Comparison of ENCODE assay signal across 1 cellular context in the genomic region with DNA sequence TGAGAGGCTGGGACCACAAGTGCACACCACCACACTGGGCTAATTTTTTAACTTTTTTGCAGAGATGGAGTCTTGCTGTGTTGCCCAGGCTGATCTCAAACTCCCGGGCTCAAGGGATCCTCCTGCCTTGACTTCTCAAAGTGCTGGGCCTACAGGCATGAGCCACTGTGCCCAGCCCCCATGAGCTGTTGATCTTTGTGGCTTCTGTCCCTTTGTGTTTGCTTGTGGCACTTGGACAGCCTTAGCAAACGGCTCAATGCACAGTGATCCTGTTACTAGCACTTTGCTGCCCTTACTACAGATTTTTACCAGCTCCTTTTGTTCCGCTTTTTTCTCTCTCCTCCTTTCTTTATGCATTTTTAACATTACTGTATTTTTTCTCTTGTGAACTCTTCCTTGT.
TF ChIP-seq lines count a peak whose summit lies in the region.

No MANE protein-coding gene starts in this region.

TF ChIP-seq in HepG2, 621 proteins besides CTCF, POLR2A, EP300 and RAD21 (continued from another document):
- 0 out of 2 replicates have a peak, but pooled peaks have one; percentile 41 for TF ChIP-seq ZNF281 (CRISPR knock-in tag; IDR thresholded peaks at IDR 0.05; ENCODE audit: borderline replicate concordance)
- TF ChIP-seq NPAS2 (CRISPR knock-in tag; IDR thresholded peaks at IDR 0.05; ENCODE audit: borderline replicate concordance), result no peak
- no peak for TF ChIP-seq SMARCC2 (IDR thresholded peaks at IDR 0.05)
- no peak for TF ChIP-seq TOE1 (CRISPR knock-in tag; IDR thresholded peaks at IDR 0.05)
- peak; percentile 66; the same call in 1 of the 2 replicates for TF ChIP-seq ZNF121 (CRISPR knock-in tag; IDR thresholded peaks at IDR 0.05)
- TF ChIP-seq, protein P1, sequence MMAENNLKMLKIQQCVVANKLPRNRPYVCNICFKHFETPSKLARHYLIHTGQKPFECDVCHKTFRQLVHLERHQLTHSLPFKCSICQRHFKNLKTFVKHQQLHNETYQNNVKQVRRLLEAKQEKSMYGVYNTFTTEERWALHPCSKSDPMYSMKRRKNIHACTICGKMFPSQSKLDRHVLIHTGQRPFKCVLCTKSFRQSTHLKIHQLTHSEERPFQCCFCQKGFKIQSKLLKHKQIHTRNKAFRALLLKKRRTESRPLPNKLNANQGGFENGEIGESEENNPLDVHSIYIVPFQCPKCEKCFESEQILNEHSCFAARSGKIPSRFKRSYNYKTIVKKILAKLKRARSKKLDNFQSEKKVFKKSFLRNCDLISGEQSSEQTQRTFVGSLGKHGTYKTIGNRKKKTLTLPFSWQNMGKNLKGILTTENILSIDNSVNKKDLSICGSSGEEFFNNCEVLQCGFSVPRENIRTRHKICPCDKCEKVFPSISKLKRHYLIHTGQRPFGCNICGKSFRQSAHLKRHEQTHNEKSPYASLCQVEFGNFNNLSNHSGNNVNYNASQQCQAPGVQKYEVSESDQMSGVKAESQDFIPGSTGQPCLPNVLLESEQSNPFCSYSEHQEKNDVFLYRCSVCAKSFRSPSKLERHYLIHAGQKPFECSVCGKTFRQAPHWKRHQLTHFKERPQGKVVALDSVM (CRISPR knock-in tag; IDR thresholded peaks at IDR 0.05), result peak; percentile 45; the same call in 1 of the 2 replicates
- TF ChIP-seq, protein P2, sequence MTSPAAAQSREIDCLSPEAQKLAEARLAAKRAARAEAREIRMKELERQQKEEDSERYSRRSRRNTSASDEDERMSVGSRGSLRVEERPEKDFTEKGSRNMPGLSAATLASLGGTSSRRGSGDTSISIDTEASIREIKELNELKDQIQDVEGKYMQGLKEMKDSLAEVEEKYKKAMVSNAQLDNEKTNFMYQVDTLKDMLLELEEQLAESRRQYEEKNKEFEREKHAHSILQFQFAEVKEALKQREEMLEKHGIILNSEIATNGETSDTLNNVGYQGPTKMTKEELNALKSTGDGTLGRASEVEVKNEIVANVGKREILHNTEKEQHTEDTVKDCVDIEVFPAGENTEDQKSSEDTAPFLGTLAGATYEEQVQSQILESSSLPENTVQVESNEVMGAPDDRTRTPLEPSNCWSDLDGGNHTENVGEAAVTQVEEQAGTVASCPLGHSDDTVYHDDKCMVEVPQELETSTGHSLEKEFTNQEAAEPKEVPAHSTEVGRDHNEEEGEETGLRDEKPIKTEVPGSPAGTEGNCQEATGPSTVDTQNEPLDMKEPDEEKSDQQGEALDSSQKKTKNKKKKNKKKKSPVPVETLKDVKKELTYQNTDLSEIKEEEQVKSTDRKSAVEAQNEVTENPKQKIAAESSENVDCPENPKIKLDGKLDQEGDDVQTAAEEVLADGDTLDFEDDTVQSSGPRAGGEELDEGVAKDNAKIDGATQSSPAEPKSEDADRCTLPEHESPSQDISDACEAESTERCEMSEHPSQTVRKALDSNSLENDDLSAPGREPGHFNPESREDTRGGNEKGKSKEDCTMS (CRISPR knock-in tag; conservative IDR thresholded peaks at IDR 0.05), result no peak
- TF ChIP-seq HOXD1 (CRISPR knock-in tag; IDR thresholded peaks at IDR 0.05), result no peak
- peak; percentile 19; the same call in 1 of the 2 replicates for TF ChIP-seq HNF4A (CRISPR knock-in tag; IDR thresholded peaks at IDR 0.05)
- no peak for TF ChIP-seq SATB2 (CRISPR knock-in tag; IDR thresholded peaks at IDR 0.05)
- TF ChIP-seq TSC22D2 (CRISPR knock-in tag; IDR thresholded peaks at IDR 0.05; ENCODE audit: borderline replicate concordance), result no peak
- TF ChIP-seq FOXJ3 (CRISPR knock-in tag; IDR thresholded peaks at IDR 0.05; ENCODE audit: borderline replicate concordance), result no peak
- TF ChIP-seq, protein P3, sequence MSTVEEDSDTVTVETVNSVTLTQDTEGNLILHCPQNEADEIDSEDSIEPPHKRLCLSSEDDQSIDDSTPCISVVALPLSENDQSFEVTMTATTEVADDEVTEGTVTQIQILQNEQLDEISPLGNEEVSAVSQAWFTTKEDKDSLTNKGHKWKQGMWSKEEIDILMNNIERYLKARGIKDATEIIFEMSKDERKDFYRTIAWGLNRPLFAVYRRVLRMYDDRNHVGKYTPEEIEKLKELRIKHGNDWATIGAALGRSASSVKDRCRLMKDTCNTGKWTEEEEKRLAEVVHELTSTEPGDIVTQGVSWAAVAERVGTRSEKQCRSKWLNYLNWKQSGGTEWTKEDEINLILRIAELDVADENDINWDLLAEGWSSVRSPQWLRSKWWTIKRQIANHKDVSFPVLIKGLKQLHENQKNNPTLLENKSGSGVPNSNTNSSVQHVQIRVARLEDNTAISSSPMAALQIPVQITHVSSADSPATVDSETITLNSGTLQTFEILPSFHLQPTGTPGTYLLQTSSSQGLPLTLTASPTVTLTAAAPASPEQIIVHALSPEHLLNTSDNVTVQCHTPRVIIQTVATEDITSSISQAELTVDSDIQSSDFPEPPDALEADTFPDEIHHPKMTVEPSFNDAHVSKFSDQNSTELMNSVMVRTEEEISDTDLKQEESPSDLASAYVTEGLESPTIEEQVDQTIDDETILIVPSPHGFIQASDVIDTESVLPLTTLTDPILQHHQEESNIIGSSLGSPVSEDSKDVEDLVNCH (CRISPR knock-in tag; IDR thresholded peaks at IDR 0.05), result no peak
- no peak for TF ChIP-seq AGO2 (optimal IDR thresholded peaks at IDR 0.05; ENCODE audit: low read depth, low read length)
- TF ChIP-seq SOX13 (IDR thresholded peaks at IDR 0.05), result no peak
- 0 out of 4 replicates have a peak, but pooled peaks of 1 of the 2 experiments have one; percentile 5 for TF ChIP-seq SOX13 (CRISPR knock-in tag; conservative IDR thresholded peaks at IDR 0.05 in 1 of 2, IDR thresholded peaks at IDR 0.05 in 1 of 2)
- no peak for TF ChIP-seq RFXAP (CRISPR knock-in tag; IDR thresholded peaks at IDR 0.05; ENCODE audit: borderline replicate concordance)
- TF ChIP-seq ZNF17 (CRISPR knock-in tag; IDR thresholded peaks at IDR 0.05), result no peak
TF ChIP-seq in HepG2: peak in this region for 6.
